ENCODE assay signal across 29 cellular contexts in the genomic region with DNA sequence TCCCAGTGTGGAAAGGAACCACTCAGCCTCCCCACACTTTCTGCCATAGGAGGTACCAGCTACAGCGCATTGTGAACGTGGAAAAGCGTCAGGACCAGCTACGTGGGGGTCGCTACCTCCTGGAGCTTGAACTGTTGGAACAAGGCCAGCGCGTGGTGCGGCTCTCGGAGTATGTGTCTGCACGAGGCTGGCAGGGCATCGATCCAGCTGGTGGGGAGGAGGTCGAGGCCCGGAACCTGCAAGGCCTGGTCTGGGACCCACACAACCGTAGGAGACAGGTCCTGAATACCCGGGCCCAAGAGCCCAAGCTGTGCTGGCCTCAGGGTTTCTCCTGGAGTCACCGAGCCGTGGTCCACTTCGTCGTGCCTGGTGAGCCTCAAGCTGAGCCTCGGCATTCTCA.
"Had no signal": no experiment of that assay in that cellular context is flagged by ENCODE, and none has a peak within 500 bp of the region (broad histone marks: within the 10 kb centered on the region; RNA-seq: fewer than 3 reads in every experiment).

No MANE protein-coding gene starts in this region.

- H3K4me1 ChIP-seq: adrenal gland, body of pancreas, colonic mucosa had no signal

- H3K36me3 Mint-ChIP-seq: activated CD4-positive, alpha-beta memory T cell treated with anti-CD3 and anti-CD28 coated beads for 36 hours; activated CD8-positive, alpha-beta memory T cell treated with anti-CD3 and anti-CD28 coated beads, Interleukin-2, amount 10 ng/mL, durations not matched to agents 7 days and 5 days; activated naive CD4-positive, alpha-beta T cell treated with anti-CD3 and anti-CD28 coated beads, Interleukin-2, amount 50 U/mL, for 24 hours; activated naive CD8-positive, alpha-beta T cell treated with anti-CD3 and anti-CD28 coated beads for 36 hours had no signal

- DNase-seq: activated CD4-positive, alpha-beta memory T cell treated with anti-CD3 and anti-CD28 coated beads for 36 hours; activated CD4-positive, alpha-beta T cell treated with anti-CD3 and anti-CD28 coated beads for 36 hours; activated CD4-positive, alpha-beta T cell treated with anti-CD3 and anti-CD28 coated beads, Interleukin-2, amount 10 ng/mL, durations not matched to agents 24 days and 14 days; activated CD4-positive, CD25-positive, alpha-beta regulatory T cell; activated CD4-positive, CD25-positive, alpha-beta regulatory T cell treated with anti-CD3 and anti-CD28 coated beads, Interleukin-2, amount 50 U/mL, for 72 hours; activated CD8-positive, alpha-beta memory T cell treated with anti-CD3 and anti-CD28 coated beads, Interleukin-2, amount 10 ng/mL, durations not matched to agents 7 days and 5 days; activated CD8-positive, alpha-beta memory T cell treated with anti-CD3 and anti-CD28 coated beads, Interleukin-2, amount 50 U/mL, for 4 hours; activated CD8-positive, alpha-beta T cell treated with anti-CD3 and anti-CD28 coated beads, Interleukin-2, amount 10 ng/mL, durations not matched to agents 7 days and 5 days; activated effector memory CD4-positive, alpha-beta T cell treated with anti-CD3 and anti-CD28 coated beads, Interleukin-2, amount 50 U/mL, for 16 hours; activated naive CD4-positive, alpha-beta T cell treated with anti-CD3 and anti-CD28 coated beads for 36 hours; activated naive CD8-positive, alpha-beta T cell treated with anti-CD3 and anti-CD28 coated beads for 36 hours; activated naive CD8-positive, alpha-beta T cell treated with anti-CD3 and anti-CD28 coated beads, Interleukin-2, amount 50 U/mL, for 24 hours; activated T-cell treated with anti-CD3 and anti-CD28 coated beads, Interleukin-2, amount 50 U/mL, for 1 hour; activated T-cell treated with anti-CD3 and anti-CD28 coated beads, Interleukin-2, amount 50 U/mL, for 48 hours; adrenal gland; amygdala; body of pancreas; caudate nucleus; colonic mucosa; dorsolateral prefrontal cortex; effector memory CD4-positive, alpha-beta T cell; endodermal cell; foreskin fibroblast; T-helper 2 cell had no signal

- H3K4me1 Mint-ChIP-seq: endodermal cell had no signal

- H3K27ac ChIP-seq: adrenal gland, body of pancreas, colonic mucosa, dorsolateral prefrontal cortex had no signal

- H3K27me3 ChIP-seq: adrenal gland, body of pancreas, colonic mucosa, dorsolateral prefrontal cortex had no signal

- FAIRE-seq: frontal cortex had no signal

- H3K9me3 Mint-ChIP-seq: activated CD4-positive, alpha-beta memory T cell treated with anti-CD3 and anti-CD28 coated beads for 36 hours; activated CD4-positive, alpha-beta T cell treated with anti-CD3 and anti-CD28 coated beads, Interleukin-2, amount 10 ng/mL, durations not matched to agents 24 days and 14 days; activated naive CD4-positive, alpha-beta T cell treated with anti-CD3 and anti-CD28 coated beads for 36 hours; activated naive CD4-positive, alpha-beta T cell treated with anti-CD3 and anti-CD28 coated beads, Interleukin-2, amount 50 U/mL, for 24 hours; activated naive CD8-positive, alpha-beta T cell treated with anti-CD3 and anti-CD28 coated beads for 36 hours; activated naive CD8-positive, alpha-beta T cell treated with anti-CD3 and anti-CD28 coated beads, Interleukin-2, amount 50 U/mL, for 24 hours; activated T-helper 1 cell treated with anti-CD3 and anti-CD28 coated beads, Interleukin-12 subunit alpha, Interleukin-12 subunit beta, Interleukin-2, Interleukin-4 antibody, amounts not matched to agents 30 ng/mL and 10 ng/mL and 1 ng/mL, durations not matched to agents 14 hours and 24 hours and 36 hours; activated T-helper 2 cell treated with anti-CD3 and anti-CD28 coated beads, Interferon-gamma antibody, Interleukin-2, Interleukin-4, amounts not matched to agents 10 μg/mL and 5 μg/mL and 100 μg/mL, durations not matched to agents 14 hours and 24 hours and 36 hours; endodermal cell had no signal

- H3K27ac Mint-ChIP-seq: activated CD4-positive, alpha-beta memory T cell treated with anti-CD3 and anti-CD28 coated beads for 36 hours; activated CD4-positive, alpha-beta T cell treated with anti-CD3 and anti-CD28 coated beads for 36 hours; activated CD4-positive, alpha-beta T cell treated with anti-CD3 and anti-CD28 coated beads, Interleukin-2, amount 10 ng/mL, durations not matched to agents 24 days and 14 days; activated CD8-positive, alpha-beta memory T cell treated with anti-CD3 and anti-CD28 coated beads, Interleukin-2, amount 10 ng/mL, durations not matched to agents 7 days and 5 days; activated CD8-positive, alpha-beta T cell treated with anti-CD3 and anti-CD28 coated beads, Interleukin-2, amount 10 ng/mL, durations not matched to agents 7 days and 5 days; activated naive CD4-positive, alpha-beta T cell treated with anti-CD3 and anti-CD28 coated beads, Interleukin-2, amount 50 U/mL, for 24 hours; activated naive CD8-positive, alpha-beta T cell treated with anti-CD3 and anti-CD28 coated beads for 36 hours; activated naive CD8-positive, alpha-beta T cell treated with anti-CD3 and anti-CD28 coated beads, Interleukin-2, amount 50 U/mL, for 24 hours; activated T-helper 1 cell treated with anti-CD3 and anti-CD28 coated beads, Interleukin-12 subunit alpha, Interleukin-12 subunit beta, Interleukin-2, Interleukin-4 antibody, amounts not matched to agents 30 ng/mL and 10 ng/mL and 1 ng/mL, durations not matched to agents 14 hours and 24 hours and 36 hours; activated T-helper 2 cell treated with anti-CD3 and anti-CD28 coated beads, Interferon-gamma antibody, Interleukin-2, Interleukin-4, amounts not matched to agents 10 μg/mL and 5 μg/mL and 100 μg/mL, durations not matched to agents 14 hours and 24 hours and 36 hours had no signal

- H3K4me3 ChIP-seq: adrenal gland, body of pancreas, colonic mucosa, dorsolateral prefrontal cortex had no signal

- H3K27me3 Mint-ChIP-seq: activated CD4-positive, alpha-beta memory T cell treated with anti-CD3 and anti-CD28 coated beads for 36 hours; activated CD4-positive, alpha-beta T cell treated with anti-CD3 and anti-CD28 coated beads for 36 hours; activated CD4-positive, alpha-beta T cell treated with anti-CD3 and anti-CD28 coated beads, Interleukin-2, amount 10 ng/mL, durations not matched to agents 24 days and 14 days; activated naive CD4-positive, alpha-beta T cell treated with anti-CD3 and anti-CD28 coated beads, Interleukin-2, amount 50 U/mL, for 24 hours; activated naive CD8-positive, alpha-beta T cell treated with anti-CD3 and anti-CD28 coated beads for 36 hours; activated naive CD8-positive, alpha-beta T cell treated with anti-CD3 and anti-CD28 coated beads, Interleukin-2, amount 50 U/mL, for 24 hours had no signal

- H3K36me3 ChIP-seq: colonic mucosa had no signal

- H3K9me3 ChIP-seq: adrenal gland, body of pancreas, colonic mucosa had no signal

- H3K4me3 Mint-ChIP-seq: activated CD4-positive, alpha-beta memory T cell treated with anti-CD3 and anti-CD28 coated beads for 36 hours; activated CD4-positive, alpha-beta T cell treated with anti-CD3 and anti-CD28 coated beads for 36 hours; activated CD8-positive, alpha-beta memory T cell treated with anti-CD3 and anti-CD28 coated beads, Interleukin-2, amount 10 ng/mL, durations not matched to agents 7 days and 5 days; activated CD8-positive, alpha-beta T cell treated with anti-CD3 and anti-CD28 coated beads, Interleukin-2, amount 10 ng/mL, durations not matched to agents 7 days and 5 days; activated naive CD4-positive, alpha-beta T cell treated with anti-CD3 and anti-CD28 coated beads for 36 hours; activated naive CD4-positive, alpha-beta T cell treated with anti-CD3 and anti-CD28 coated beads, Interleukin-2, amount 50 U/mL, for 24 hours; activated naive CD8-positive, alpha-beta T cell treated with anti-CD3 and anti-CD28 coated beads for 36 hours; activated naive CD8-positive, alpha-beta T cell treated with anti-CD3 and anti-CD28 coated beads, Interleukin-2, amount 50 U/mL, for 24 hours; endodermal cell had no signal

- ATAC-seq: activated CD4-positive, alpha-beta T cell treated with anti-CD3 and anti-CD28 coated beads for 36 hours; activated CD8-positive, alpha-beta memory T cell treated with anti-CD3 and anti-CD28 coated beads, Interleukin-2, amount 10 ng/mL, durations not matched to agents 7 days and 5 days; activated CD8-positive, alpha-beta T cell treated with anti-CD3 and anti-CD28 coated beads, Interleukin-2, amount 10 ng/mL, durations not matched to agents 7 days and 5 days; activated naive CD8-positive, alpha-beta T cell treated with anti-CD3 and anti-CD28 coated beads, Interleukin-2, amount 50 U/mL, for 24 hours; body of pancreas; esophagus mucosa had no signal
